Comparison of ENCODE assay signal across 30 cellular contexts in the genomic region with DNA sequence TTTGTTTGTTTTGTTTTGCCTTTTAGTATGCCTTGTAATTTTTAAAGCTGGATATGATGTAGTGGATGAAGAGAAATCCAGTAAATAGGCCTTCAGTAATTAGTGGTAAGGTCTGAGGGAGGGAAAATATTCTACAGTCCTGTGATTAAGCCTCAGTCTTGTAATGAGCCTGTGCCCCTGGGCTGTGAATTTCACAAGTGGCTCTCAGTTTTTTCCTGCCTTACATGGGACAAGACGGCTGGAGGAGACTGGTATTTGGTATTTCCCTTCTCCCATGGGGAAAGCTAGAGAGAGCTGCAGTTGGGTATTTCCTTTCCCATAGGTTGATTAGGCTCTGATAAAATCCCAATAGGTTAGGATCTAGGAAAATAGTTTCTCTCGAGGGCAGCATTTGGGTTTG.
DNase-seq lines count a peak whose midpoint lies in the region; ATAC-seq, FAIRE-seq and TF ChIP-seq lines count a peak whose summit lies in the region.
"Had no signal": no experiment of that assay in that cellular context is flagged by ENCODE, and none has a peak within 500 bp of the region (broad histone marks: within the 10 kb centered on the region; RNA-seq: fewer than 3 reads in every experiment).

No MANE protein-coding gene starts in this region.

- TF ChIP-seq CTCF in astrocyte (IDR thresholded peaks at IDR 0.05; ENCODE audit: insufficient read depth, low read depth, low read length): no peak
- no peak for TF ChIP-seq CTCF in left lung (IDR thresholded peaks at IDR 0.05)

- H2AK5ac ChIP-seq in mesendoderm (ENCODE audit: low read length): no peak overlapping the region

- intact Hi-C loops in left lung (cut with DNase I): no loop called here

- peaks cover 3% of the 10 kb centered on the region for H3K36me3 Mint-ChIP-seq in astrocyte (ENCODE audit: low read depth, unreplicated experiment)
- H3K36me3 Mint-ChIP-seq: activated CD8-positive, alpha-beta memory T cell treated with anti-CD3 and anti-CD28 coated beads, Interleukin-2, amount 10 ng/mL, durations not matched to agents 7 days and 5 days had no signal

- H2BK5ac ChIP-seq in mesendoderm (ENCODE audit: low read length): no peak overlapping the region

- no peaks in the 10 kb centered on the region for H3K9me3 ChIP-seq in astrocyte (ENCODE audit: insufficient read depth, low read depth, low read length)
- H3K9me3 ChIP-seq in left lung: no peaks in the 10 kb centered on the region
- H3K9me3 ChIP-seq: upper lobe of right lung had no signal

- H4K5ac ChIP-seq in mesendoderm (ENCODE audit: low read length): no peak overlapping the region

- H3K27me3 ChIP-seq in astrocyte (ENCODE audit: insufficient read depth, low read length): no peaks in the 10 kb centered on the region
- no peaks in the 10 kb centered on the region for H3K27me3 ChIP-seq in mesendoderm (ENCODE audit: insufficient read depth, low read length, poor library complexity)
- H3K27me3 ChIP-seq in left lung: no peaks in the 10 kb centered on the region
- H3K27me3 ChIP-seq: cardiac muscle cell, upper lobe of right lung had no signal

- H3K4ac ChIP-seq in mesendoderm (ENCODE audit: low read depth, low read length): no peak overlapping the region

- in situ Hi-C loops in KBM-7 (cut with MboI; ENCODE audit: low pct_unique_long_range_greater_than_20kb, low sequenced_read_pairs): no loop called here

- H3K4me1 Mint-ChIP-seq in astrocyte (ENCODE audit: low read depth, unreplicated experiment): peaks cover 71% of the 10 kb centered on the region
- H3K4me1 Mint-ChIP-seq: activated CD8-positive, alpha-beta memory T cell treated with anti-CD3 and anti-CD28 coated beads, Interleukin-2, amount 10 ng/mL, durations not matched to agents 7 days and 5 days had no signal

- no peaks in the 10 kb centered on the region for H3K79me1 ChIP-seq in mesendoderm (ENCODE audit: low read length)

- no peak for ATAC-seq in left lung
- no peak for ATAC-seq in HG03521 (IDR thresholded peaks at IDR 0.05; ENCODE audit: unreplicated experiment)
- ATAC-seq: activated CD8-positive, alpha-beta memory T cell treated with anti-CD3 and anti-CD28 coated beads, Interleukin-2, amount 10 ng/mL, durations not matched to agents 7 days and 5 days; activated T-cell treated with anti-CD3 and anti-CD28 coated beads, Interleukin-2, amount 50 U/mL, for 72 hours; Panc1 had no signal

- WGBS in mesendoderm (ENCODE audit: extremely low coverage, insufficient coverage, low lambda C conversion rate): no CpG with 5 or more reads among the region's 2 CpGs

- no peaks in the 10 kb centered on the region for H3K36me3 ChIP-seq in astrocyte (ENCODE audit: insufficient read depth, low read length)
- no peaks in the 10 kb centered on the region for H3K36me3 ChIP-seq in mesendoderm (ENCODE audit: control insufficient read depth, insufficient read depth, low read length)
- H3K36me3 ChIP-seq in left lung: no peaks in the 10 kb centered on the region
- H3K36me3 ChIP-seq: cardiac muscle cell, upper lobe of right lung had no signal

- peak; percentile 20 for DNase-seq in EL
- DNase-seq in M059J (ENCODE audit: low read depth): peak; percentile 22
- DNase-seq in astrocyte (ENCODE audit: low read depth): no peak
- DNase-seq in mesendoderm: peak; percentile 33
- no peak for DNase-seq in NK-92 (lab: John Stamatoyannopoulos, UW; ENCODE audit: unreplicated experiment)
- DNase-seq in left lung: no peak
- no peak for DNase-seq in KBM-7
- DNase-seq: activated CD4-positive, alpha-beta T cell treated with anti-CD3 and anti-CD28 coated beads, Interleukin-2, amount 50 U/mL, for 1 hour; activated CD8-positive, alpha-beta memory T cell treated with anti-CD3 and anti-CD28 coated beads, Interleukin-2, amount 10 ng/mL, durations not matched to agents 7 days and 5 days; activated naive CD4-positive, alpha-beta T cell treated with anti-CD3 and anti-CD28 coated beads for 36 hours; activated T-cell treated with anti-CD3 and anti-CD28 coated beads, Interleukin-2, amount 50 U/mL, for 72 hours; amygdala; DMS53; glutamatergic neuron; GOT3; NCI-H1105; NCI-H2081 treated with DMSO at 0.1 percent for 48 hours; NCI-H446 treated with DMSO at 0.1 percent for 48 hours; nucleus accumbens; small intestine; stimulated activated CD4-positive, alpha-beta T cell treated with anti-CD3 and anti-CD28 coated beads, Interleukin-2, amount 100 ng/mL, for 24 hours; substantia nigra; T-helper 2 cell; upper lobe of right lung had no signal

- H3K9ac ChIP-seq in astrocyte (ENCODE audit: low read length): no peak overlapping the region
- no peak overlapping the region for H3K9ac ChIP-seq in mesendoderm (ENCODE audit: low read length)
- H3K9ac ChIP-seq: KMS-11 had no signal

- H3K56ac ChIP-seq in mesendoderm (ENCODE audit: low read length): no peak overlapping the region

- no peak overlapping the region for H3K23ac ChIP-seq in mesendoderm (ENCODE audit: low read length)

- no peaks in the 10 kb centered on the region for H3K27me3 Mint-ChIP-seq in astrocyte (ENCODE audit: low read depth, unreplicated experiment)

- H3K79me2 ChIP-seq in astrocyte (ENCODE audit: insufficient read depth, low read length): no peaks in the 10 kb centered on the region
- H3K79me2 ChIP-seq in mesendoderm (ENCODE audit: control insufficient read depth, insufficient read depth, low read length): no peaks in the 10 kb centered on the region

- H4K20me1 ChIP-seq in astrocyte (ENCODE audit: insufficient read depth, low read length): no peaks in the 10 kb centered on the region

- no peak overlapping the region for H3K18ac ChIP-seq in mesendoderm (ENCODE audit: low read length)

- H3K4me1 ChIP-seq in astrocyte (ENCODE audit: insufficient read depth, low read length) (peaks cover 46% of the 10 kb centered on the region), mesendoderm (ENCODE audit: control insufficient read depth, low read depth, low read length) (no peaks in the 10 kb centered on the region), left lung (peaks cover 4 to 31% of the 10 kb centered on the region in 2 donors)

- H3K9me3 Mint-ChIP-seq in astrocyte (ENCODE audit: unreplicated experiment): peaks cover 10% of the 10 kb centered on the region

- FAIRE-seq in astrocyte (lab: Jason Lieb, UNC): no peak
- FAIRE-seq: endometrium, small intestine had no signal

- H3K4me2 ChIP-seq in astrocyte (ENCODE audit: low read length) (no peak overlapping the region), mesendoderm (ENCODE audit: low read length) (no peak overlapping the region)
- H3K4me2 ChIP-seq: KMS-11 had no signal

- H3K4me3 ChIP-seq in astrocyte (ENCODE audit: insufficient read depth, low read depth, low read length): no peak overlapping the region
- no peak overlapping the region for H3K4me3 ChIP-seq in mesendoderm (ENCODE audit: low read length)
- no peak overlapping the region for H3K4me3 ChIP-seq in left lung
- H3K4me3 ChIP-seq: cardiac muscle cell, upper lobe of right lung had no signal

- no peak overlapping the region for H4K8ac ChIP-seq in mesendoderm (ENCODE audit: low read depth, low read length)

- no peak overlapping the region for H2BK15ac ChIP-seq in mesendoderm (replicated peaks; ENCODE audit: low read depth)

- no peak overlapping the region for H3K27ac ChIP-seq in astrocyte (ENCODE audit: low read depth, low read length)
- H3K27ac ChIP-seq in mesendoderm (ENCODE audit: low read depth, low read length): no peak overlapping the region
- peak overlapping the region in 1 of 2 donors; percentile 73 for H3K27ac ChIP-seq in left lung
- H3K27ac ChIP-seq: cardiac muscle cell, KMS-11, upper lobe of right lung, VCaP had no signal

- H3K4me3 Mint-ChIP-seq in astrocyte (ENCODE audit: unreplicated experiment): peak overlapping the region; percentile 37
- H3K4me3 Mint-ChIP-seq: activated CD8-positive, alpha-beta memory T cell treated with anti-CD3 and anti-CD28 coated beads, Interleukin-2, amount 10 ng/mL, durations not matched to agents 7 days and 5 days; activated naive CD4-positive, alpha-beta T cell treated with anti-CD3 and anti-CD28 coated beads for 36 hours; activated T-cell treated with anti-CD3 and anti-CD28 coated beads, Interleukin-2, amount 50 U/mL, for 72 hours had no signal

- H2AFZ ChIP-seq in astrocyte (ENCODE audit: low read depth, low read length): no peak overlapping the region

- H2BK120ac ChIP-seq in mesendoderm (ENCODE audit: low read depth, low read length): no peak overlapping the region

- H3K27ac Mint-ChIP-seq in astrocyte (ENCODE audit: unreplicated experiment): peak overlapping the region; percentile 98
- H3K27ac Mint-ChIP-seq: activated CD8-positive, alpha-beta memory T cell treated with anti-CD3 and anti-CD28 coated beads, Interleukin-2, amount 10 ng/mL, durations not matched to agents 7 days and 5 days; activated naive CD4-positive, alpha-beta T cell treated with anti-CD3 and anti-CD28 coated beads for 36 hours; activated T-cell treated with anti-CD3 and anti-CD28 coated beads, Interleukin-2, amount 50 U/mL, for 72 hours had no signal

Comparison
In these comparisons a context has a peak if more than half of its experiments do, and no peak if none do; other contexts are left out.
1. DNase-seq: peak in EL (single experiment), M059J (single experiment) and mesendoderm (single experiment); none in astrocyte (single experiment), NK-92 (single experiment), left lung (0 of 2) and KBM-7 (single experiment).